In genomic region chr12:48927261-48927660, GRCh38 we compare ENCODE assay signal across 14 cellular contexts. TPM values are rescaled to one million over a fixed set of nuclear protein-coding genes. Genes with fewer than 3 reads are reported as not detected.
DNase-seq lines count a peak whose midpoint lies in the region; ATAC-seq and TF ChIP-seq lines count a peak whose summit lies in the region.
"Had no signal": no experiment of that assay in that cellular context is flagged by ENCODE, and none has a peak within 500 bp of the region (broad histone marks: within the 10 kb centered on the region; RNA-seq: fewer than 3 reads in every experiment).

No MANE protein-coding gene starts in this region.

- no peak for TF ChIP-seq CTCF in AG04449 (IDR thresholded peaks at IDR 0.05; ENCODE audit: insufficient read depth, low read length, missing control alignments)

- POLR2A ChIA-PET in AG04449 (lab: Yijun Ruan, JAX) = interaction anchor here (0.7 kb wide), 1 partner anchor 13 kb away, joined by 4 read pairs; no protein-coding TSS in a partner anchor

- H3K4me1 Mint-ChIP-seq in activated naive CD8-positive, alpha-beta T cell (ENCODE audit: low read depth) = peaks cover 38% of the 10 kb centered on the region
- H3K4me1 Mint-ChIP-seq in immature natural killer cell = peaks cover 66 to 72% of the 10 kb centered on the region in 2 donors

- peaks cover 22% of the 10 kb centered on the region for H3K36me3 Mint-ChIP-seq in activated naive CD8-positive, alpha-beta T cell
- peaks cover 18 to 23% (median 19%) of the 10 kb centered on the region in 3 donors for H3K36me3 Mint-ChIP-seq in immature natural killer cell

- DNase-seq in AG04449 (ENCODE audit: low read depth, low spot score) (peak; percentile 42), EH (ENCODE audit: low read depth) (peak; percentile 63), immature natural killer cell (peak in 1 of 3 donors; percentile 23), NCI-H510A treated with DMSO at 0.1 percent for 48 hours (lab: John Stamatoyannopoulos, UW) (no peak)
- DNase-seq in stimulated activated CD8-positive, alpha-beta memory T cell treated with anti-CD3 and anti-CD28 coated beads, Interleukin-4, amount 100 ng/mL, for 48 hours = no peak
- DNase-seq: BE2C, DND-41, KG1, NCI-H1105, occipital lobe had no signal

- no peak overlapping the region for H3K4me3 ChIP-seq in AG04449 (ENCODE audit: low read depth, low read length)
- H3K4me3 ChIP-seq: cardiac muscle cell had no signal

- no peak for ATAC-seq in HG03039 (IDR thresholded peaks at IDR 0.05; ENCODE audit: unreplicated experiment)
- ATAC-seq in GM21381 (IDR thresholded peaks at IDR 0.05; ENCODE audit: unreplicated experiment) = no peak

- H3K27ac Mint-ChIP-seq in activated naive CD8-positive, alpha-beta T cell = peak overlapping the region; percentile 58
- H3K27ac Mint-ChIP-seq in immature natural killer cell = peak overlapping the region; percentile 85 to 98 (median 95)

- peak overlapping the region; percentile 33 for H3K4me3 Mint-ChIP-seq in activated naive CD8-positive, alpha-beta T cell
- peak overlapping the region; percentile 61 to 84 (median 75) for H3K4me3 Mint-ChIP-seq in immature natural killer cell

- CTCF ChIA-PET in AG04449 (lab: Yijun Ruan, JAX) = interaction anchor here (1.0 to 30.6 kb wide), 6 partner anchors 17 to 74 kb away, joined by 4 to 502 read pairs (median 16); partner anchors contain the start of genes ARF3, DDX23 and WNT1

- H3K9me3 Mint-ChIP-seq in activated naive CD8-positive, alpha-beta T cell (ENCODE audit: low read depth) = no peaks in the 10 kb centered on the region
- no peaks in the 10 kb centered on the region for H3K9me3 Mint-ChIP-seq in immature natural killer cell

- no peaks in the 10 kb centered on the region for H3K27me3 Mint-ChIP-seq in activated naive CD8-positive, alpha-beta T cell
- H3K27me3 Mint-ChIP-seq in immature natural killer cell (ENCODE audit: low read depth in 3 of 3) = peaks cover 5 to 25% (median 15%) of the 10 kb centered on the region in 3 donors

RNA-seq across cellular contexts. Expression of gene FKBP11, which starts 2.0 kb away (rescaled TPM):
- polyA plus RNA-seq in immature natural killer cell = 100 to 1,000 TPM; 195 to 241 (median 226) TPM

RNA-seq across cellular contexts. Expression of gene ARF3, which starts 30.0 kb away (rescaled TPM):
- polyA plus RNA-seq in immature natural killer cell = 10 to 100 TPM; 31.2 to 40.7 (median 37.2) TPM

RNA-seq across cellular contexts. Expression of gene WNT10B, which starts 44.3 kb away (rescaled TPM):
- under 1 TPM in 2 of 3 donors, not detected in 1; 0.45 to 0.68 TPM for polyA plus RNA-seq in immature natural killer cell

RNA-seq across cellular contexts. Expression of gene WNT1, which starts 50.9 kb away (rescaled TPM):
- 1 to 10 TPM in 1 of 3 donors, under 1 TPM in 1, not detected in 1; 0.86 to 1.2 TPM for polyA plus RNA-seq in immature natural killer cell
- polyA plus RNA-seq: cardiac muscle cell had no signal

Comparison
In these comparisons a context has a peak if more than half of its experiments do, and no peak if none do; other contexts are left out.
1. DNase-seq: peak in AG04449 (single experiment) and EH (single experiment); none in stimulated activated CD8-positive, alpha-beta memory T cell treated with anti-CD3 and anti-CD28 coated beads, Interleukin-4, amount 100 ng/mL, for 48 hours (single experiment) and NCI-H510A treated with DMSO at 0.1 percent for 48 hours (single experiment).